11 cellular contexts compared by ENCODE assay signal in the genomic region with DNA sequence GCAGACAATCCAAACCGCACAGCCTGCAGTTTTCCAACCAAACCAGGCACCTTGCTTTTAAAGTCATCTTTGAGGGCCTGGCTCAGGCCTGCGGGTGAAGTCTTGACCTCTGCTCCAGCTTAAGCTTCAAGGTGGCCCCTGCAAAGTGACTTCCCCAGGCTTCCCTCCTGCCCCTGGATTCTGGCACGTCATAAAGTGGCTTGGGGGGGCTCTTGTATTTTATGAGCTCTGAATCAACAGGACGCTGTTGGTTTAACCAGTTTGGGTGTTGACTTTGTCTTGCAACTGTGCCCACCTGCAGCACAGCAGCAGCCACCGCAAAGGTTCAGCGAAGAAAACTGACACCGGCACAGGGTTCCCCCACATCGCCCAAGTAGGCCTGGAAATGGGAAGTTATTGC.
DNase-seq lines count a peak whose midpoint lies in the region; ATAC-seq, FAIRE-seq and TF ChIP-seq lines count a peak whose summit lies in the region.
"Had no signal": no experiment of that assay in that cellular context is flagged by ENCODE, and none has a peak within 500 bp of the region (broad histone marks: within the 10 kb centered on the region; RNA-seq: fewer than 3 reads in every experiment).

No MANE protein-coding gene starts in this region.

- no peaks in the 10 kb centered on the region for H3K79me2 ChIP-seq in mammary epithelial cell (ENCODE audit: insufficient read depth, low read length)

- no peak overlapping the region for H3K4me2 ChIP-seq in mammary epithelial cell (ENCODE audit: insufficient read depth, low read depth, low read length)

- BruUV-seq in mammary epithelial cell (replicated peaks; lab: Mats Ljungman, UMichigan), result no TSS peak

- no peak for FAIRE-seq in small intestine (lab: Jason Lieb, UNC)

- no peak for DNase-seq in activated T-helper 2 cell treated with anti-CD3 and anti-CD28 coated beads, Interferon-gamma antibody, Interleukin-2, Interleukin-4, amounts not matched to agents 10 μg/mL and 5 μg/mL and 100 μg/mL, durations not matched to agents 14 hours and 24 hours and 36 hours (ENCODE audit: low spot score)
- no peak for DNase-seq in HFFc6
- no peak for DNase-seq in small intestine
- no peak for DNase-seq in mammary epithelial cell
- DNase-seq: effector memory CD4-positive, alpha-beta T cell; NCI-H82; occipital lobe had no signal

- H3K27me3 Mint-ChIP-seq in activated T-helper 2 cell treated with anti-CD3 and anti-CD28 coated beads, Interferon-gamma antibody, Interleukin-2, Interleukin-4, amounts not matched to agents 10 μg/mL and 5 μg/mL and 100 μg/mL, durations not matched to agents 14 hours and 24 hours and 36 hours (ENCODE audit: low read depth), result no peaks in the 10 kb centered on the region
- H3K27me3 Mint-ChIP-seq in HFFc6 (ENCODE audit: insufficient read depth), result peaks cover 3% of the 10 kb centered on the region

- peak overlapping the region; percentile 38 for H3K27ac Mint-ChIP-seq in activated T-helper 2 cell treated with anti-CD3 and anti-CD28 coated beads, Interferon-gamma antibody, Interleukin-2, Interleukin-4, amounts not matched to agents 10 μg/mL and 5 μg/mL and 100 μg/mL, durations not matched to agents 14 hours and 24 hours and 36 hours
- H3K27ac Mint-ChIP-seq in HFFc6, result no peak overlapping the region

- intact Hi-C loops in activated T-helper 2 cell treated with anti-CD3 and anti-CD28 coated beads, Interferon-gamma antibody, Interleukin-2, Interleukin-4, amounts not matched to agents 10 μg/mL and 5 μg/mL and 100 μg/mL, durations not matched to agents 14 hours and 24 hours and 36 hours (cut with micrococcal nuclease), result no loop called here
- intact Hi-C loops in mammary epithelial cell (cut with micrococcal nuclease), result no loop called here

- in situ Hi-C loops in mammary epithelial cell (cut with MboI; ENCODE audit: low sequenced_read_pairs in 2 of 2), result no loop called here

- no peaks in the 10 kb centered on the region for H3K36me3 ChIP-seq in HUES48 (ENCODE audit: control insufficient read depth, insufficient read depth, low read length)
- H3K36me3 ChIP-seq in small intestine (ENCODE audit: control insufficient read depth in 2 of 2, insufficient read depth in 2 of 2, low read length in 2 of 2), result peaks cover 0 to 9% of the 10 kb centered on the region in 2 donors
- no peaks in the 10 kb centered on the region for H3K36me3 ChIP-seq in mammary epithelial cell (ENCODE audit: insufficient read depth, low read length)

- H3K27ac ChIP-seq in HUES48 (ENCODE audit: low read depth, low read length), result peak overlapping the region; percentile 20
- H3K27ac ChIP-seq in small intestine (ENCODE audit: low read depth in 1 of 2, low read length in 1 of 2), result no peak overlapping the region
- H3K27ac ChIP-seq in mammary epithelial cell (ENCODE audit: insufficient read depth, low read depth, low read length), result no peak overlapping the region

- H3K4me3 ChIP-seq in HUES48 (ENCODE audit: low read depth, low read length) (no peak overlapping the region), small intestine (ENCODE audit: low read depth in 1 of 2, low read length in 2 of 2) (no peak overlapping the region), mammary epithelial cell (replicated peaks in 1 of 3; ENCODE audit: insufficient read depth in 1 of 3, low read depth in 2 of 3, low read length in 3 of 3) (no peak overlapping the region)

- peaks cover 3% of the 10 kb centered on the region for H3K9me3 Mint-ChIP-seq in activated T-helper 2 cell treated with anti-CD3 and anti-CD28 coated beads, Interferon-gamma antibody, Interleukin-2, Interleukin-4, amounts not matched to agents 10 μg/mL and 5 μg/mL and 100 μg/mL, durations not matched to agents 14 hours and 24 hours and 36 hours
- H3K9me3 Mint-ChIP-seq in HFFc6, result no peaks in the 10 kb centered on the region

- H4K20me1 ChIP-seq in mammary epithelial cell (ENCODE audit: insufficient read depth, low read length), result no peaks in the 10 kb centered on the region

- dilution Hi-C loops in mammary epithelial cell (cut with HindIII; ENCODE audit: low sequenced_read_pairs), result no loop called here

- CTCF ChIA-PET in mammary epithelial cell (lab: Charles Lee; ENCODE audit: low non-redundant PET), result no interaction called here

- peaks cover 76% of the 10 kb centered on the region for H3K36me3 Mint-ChIP-seq in activated T-helper 2 cell treated with anti-CD3 and anti-CD28 coated beads, Interferon-gamma antibody, Interleukin-2, Interleukin-4, amounts not matched to agents 10 μg/mL and 5 μg/mL and 100 μg/mL, durations not matched to agents 14 hours and 24 hours and 36 hours (ENCODE audit: low read depth)
- H3K36me3 Mint-ChIP-seq in HFFc6 (ENCODE audit: low read depth), result 0 out of 2 replicates have a peak, but pooled peaks cover 5% of the 10 kb centered on the region

- H3K4me1 Mint-ChIP-seq in activated T-helper 2 cell treated with anti-CD3 and anti-CD28 coated beads, Interferon-gamma antibody, Interleukin-2, Interleukin-4, amounts not matched to agents 10 μg/mL and 5 μg/mL and 100 μg/mL, durations not matched to agents 14 hours and 24 hours and 36 hours (ENCODE audit: low read depth), result peaks cover 20% of the 10 kb centered on the region
- peaks cover 30% of the 10 kb centered on the region for H3K4me1 Mint-ChIP-seq in HFFc6 (ENCODE audit: low read depth)

- no peak overlapping the region for H2AFZ ChIP-seq in mammary epithelial cell (ENCODE audit: low read depth, low read length)

- ATAC-seq in GM18499 (IDR thresholded peaks at IDR 0.05; ENCODE audit: insufficient read depth, unreplicated experiment), result peak; percentile 12
- ATAC-seq in GM21529 (IDR thresholded peaks at IDR 0.05; ENCODE audit: unreplicated experiment), result peak; percentile 10
- no peak for ATAC-seq in GM21367 (IDR thresholded peaks at IDR 0.05; ENCODE audit: unreplicated experiment)

- H3K27me3 ChIP-seq in HUES48 (ENCODE audit: control insufficient read depth, insufficient read depth, low read length) (no peaks in the 10 kb centered on the region), small intestine (ENCODE audit: control insufficient read depth in 2 of 2, insufficient read depth in 2 of 2, low read length in 2 of 2) (no peaks in the 10 kb centered on the region), mammary epithelial cell (ENCODE audit: insufficient read depth, low read length) (no peaks in the 10 kb centered on the region)

- WGBS in small intestine, 3 donors, result 88 to 95% (median 94%) methylated on average over 8 of the region's 8 CpGs
- 96% methylated on average over 8 of the region's 8 CpGs for WGBS in mammary epithelial cell (ENCODE audit: low coverage, missing lambda C conversion rate)

- no peak for TF ChIP-seq CTCF in HFFc6 (IDR thresholded peaks at IDR 0.05)
- TF ChIP-seq CTCF in mammary epithelial cell (conservative IDR thresholded peaks at IDR 0.05 in 1 of 2, IDR thresholded peaks at IDR 0.05 in 1 of 2; ENCODE audit: extremely low read depth in 1 of 2, insufficient read depth in 1 of 2, low read depth in 1 of 2, low read length in 2 of 2), result no peak

- no peaks in the 10 kb centered on the region for H3K9me3 ChIP-seq in HUES48 (ENCODE audit: control insufficient read depth, insufficient read depth, low read length)
- no peaks in the 10 kb centered on the region for H3K9me3 ChIP-seq in small intestine (ENCODE audit: control insufficient read depth, low read depth)
- H3K9me3 ChIP-seq in mammary epithelial cell (replicated peaks; ENCODE audit: insufficient read depth, low read length), result no peaks in the 10 kb centered on the region

- no peak overlapping the region for H3K4me3 Mint-ChIP-seq in activated T-helper 2 cell treated with anti-CD3 and anti-CD28 coated beads, Interferon-gamma antibody, Interleukin-2, Interleukin-4, amounts not matched to agents 10 μg/mL and 5 μg/mL and 100 μg/mL, durations not matched to agents 14 hours and 24 hours and 36 hours (ENCODE audit: low read depth)
- H3K4me3 Mint-ChIP-seq in HFFc6, result no peak overlapping the region

- H3K4me1 ChIP-seq in HUES48 (ENCODE audit: control insufficient read depth, insufficient read depth, low read length) (no peaks in the 10 kb centered on the region), small intestine (ENCODE audit: control insufficient read depth in 2 of 2, insufficient read depth in 1 of 2, low read depth in 1 of 2, low read length in 1 of 2) (no peaks in the 10 kb centered on the region), mammary epithelial cell (ENCODE audit: insufficient read depth, low read length) (peaks cover 16% of the 10 kb centered on the region)

- no peak overlapping the region for H3K9ac ChIP-seq in HUES48 (ENCODE audit: low read depth, low read length)
- H3K9ac ChIP-seq in mammary epithelial cell (ENCODE audit: insufficient read depth, low read length), result no peak overlapping the region
